15 cellular contexts compared by ENCODE assay signal in the genomic region with DNA sequence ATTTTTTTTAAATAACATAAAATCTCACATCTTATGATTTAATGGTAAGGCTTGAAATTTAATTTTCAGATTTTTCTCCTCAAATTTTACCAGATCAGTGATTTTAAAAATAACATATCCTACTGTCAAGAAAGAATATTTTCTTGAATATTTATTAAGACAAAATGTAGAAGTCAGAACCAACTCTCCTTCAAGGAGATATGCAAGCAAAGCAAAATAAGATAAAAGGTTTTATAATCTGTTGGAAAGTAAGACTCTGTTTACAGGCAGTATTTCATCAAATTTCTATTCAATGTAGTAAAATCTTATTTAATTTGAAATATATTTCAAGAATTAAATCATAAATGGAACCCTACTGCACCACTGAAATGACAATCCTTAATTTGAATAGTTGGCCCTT. TPM values are rescaled to one million over a fixed set of nuclear protein-coding genes. Genes with fewer than 3 reads are reported as not detected.
DNase-seq lines count a peak whose midpoint lies in the region; ATAC-seq and TF ChIP-seq lines count a peak whose summit lies in the region.
"Had no signal": no experiment of that assay in that cellular context is flagged by ENCODE, and none has a peak within 500 bp of the region (broad histone marks: within the 10 kb centered on the region; RNA-seq: fewer than 3 reads in every experiment).

No MANE protein-coding gene starts in this region.

- peaks cover 30% of the 10 kb centered on the region for H3K4me1 ChIP-seq in ACC112 (ENCODE audit: control insufficient read depth, insufficient read depth, low read length, unreplicated experiment)
- H3K4me1 ChIP-seq in Loucy (ENCODE audit: insufficient read depth, low read length, poor library complexity, severe bottlenecking), result peaks cover 77% of the 10 kb centered on the region
- peaks cover 24% of the 10 kb centered on the region for H3K4me1 ChIP-seq in neural progenitor cell

- no peaks in the 10 kb centered on the region for H3K9me3 ChIP-seq in Loucy (ENCODE audit: insufficient read depth, low read depth, low read length)
- H3K9me3 ChIP-seq in neural progenitor cell (ENCODE audit: low read depth), result no peaks in the 10 kb centered on the region

- no peaks in the 10 kb centered on the region for H3K36me3 ChIP-seq in ACC112 (ENCODE audit: insufficient read depth, low read length)
- H3K36me3 ChIP-seq in Loucy (ENCODE audit: insufficient read depth, low read length), result no peaks in the 10 kb centered on the region
- no peaks in the 10 kb centered on the region for H3K36me3 ChIP-seq in neural progenitor cell

- H3K4me2 ChIP-seq in Loucy (ENCODE audit: low read depth, low read length, poor library complexity, severe bottlenecking) (peak overlapping the region; percentile 93), neural progenitor cell (no peak overlapping the region)
- H3K4me2 ChIP-seq: GM23338 had no signal

- H3K9ac ChIP-seq in Loucy (ENCODE audit: low read depth, low read length, poor library complexity, severe bottlenecking) (no peak overlapping the region), neural progenitor cell (no peak overlapping the region)

- no peak overlapping the region for H2AFZ ChIP-seq in ACC112 (ENCODE audit: low read length, unreplicated experiment)
- no peak overlapping the region for H2AFZ ChIP-seq in Loucy (ENCODE audit: low read length)
- no peak overlapping the region for H2AFZ ChIP-seq in neural progenitor cell (replicated peaks)
- H2AFZ ChIP-seq: GM23338 had no signal

- H3K79me2 ChIP-seq in ACC112 (ENCODE audit: control insufficient read depth, insufficient read depth, low read length, unreplicated experiment) (peaks cover 81% of the 10 kb centered on the region), Loucy (ENCODE audit: insufficient read depth, low read length) (peaks cover 96% of the 10 kb centered on the region), neural progenitor cell (ENCODE audit: low read depth) (peaks cover 98% of the 10 kb centered on the region)

- H3K27ac Mint-ChIP-seq in chondrocyte (ENCODE audit: unreplicated experiment), result peak overlapping the region; percentile 85
- no peak overlapping the region for H3K27ac Mint-ChIP-seq in neural progenitor cell
- H3K27ac Mint-ChIP-seq: GM23338 had no signal

- H3K9me3 Mint-ChIP-seq in chondrocyte (ENCODE audit: low read depth) (no peaks in the 10 kb centered on the region), neural progenitor cell (no peaks in the 10 kb centered on the region)
- H3K9me3 Mint-ChIP-seq in activated T-cell treated with anti-CD3 and anti-CD28 coated beads, Interleukin-2, amount 50 U/mL, for 4 hours, result peaks cover 5% of the 10 kb centered on the region
- H3K9me3 Mint-ChIP-seq: GM23338 had no signal

- no peak for ATAC-seq in GM18519 (IDR thresholded peaks at IDR 0.05; ENCODE audit: low FRiP score, unreplicated experiment)
- ATAC-seq in activated T-cell treated with anti-CD3 and anti-CD28 coated beads, Interleukin-2, amount 50 U/mL, for 4 hours, result no peak
- ATAC-seq in GM21576 (IDR thresholded peaks at IDR 0.05; ENCODE audit: unreplicated experiment), result no peak
- ATAC-seq: GM23338 had no signal

- H3K36me3 Mint-ChIP-seq in chondrocyte (ENCODE audit: low read depth) (no peaks in the 10 kb centered on the region), neural progenitor cell (peaks cover 15% of the 10 kb centered on the region)
- H3K36me3 Mint-ChIP-seq in activated T-cell treated with anti-CD3 and anti-CD28 coated beads, Interleukin-2, amount 50 U/mL, for 4 hours (ENCODE audit: insufficient read depth), result peaks cover 11% of the 10 kb centered on the region

- H3K27ac ChIP-seq in ACC112 (ENCODE audit: low read depth, low read length) (peak overlapping the region; percentile 60; the same call in 1 of the 2 replicates), neural progenitor cell (peak overlapping the region; percentile 55)

- H3K4me3 Mint-ChIP-seq in chondrocyte (ENCODE audit: unreplicated experiment) (no peak overlapping the region), neural progenitor cell (no peak overlapping the region)
- no peak overlapping the region for H3K4me3 Mint-ChIP-seq in activated T-cell treated with anti-CD3 and anti-CD28 coated beads, Interleukin-2, amount 50 U/mL, for 4 hours
- H3K4me3 Mint-ChIP-seq: GM23338 had no signal

- H3K4me1 Mint-ChIP-seq in chondrocyte (ENCODE audit: low read depth) (peaks cover 62% of the 10 kb centered on the region), neural progenitor cell (peaks cover 16% of the 10 kb centered on the region)
- H3K4me1 Mint-ChIP-seq in activated T-cell treated with anti-CD3 and anti-CD28 coated beads, Interleukin-2, amount 50 U/mL, for 4 hours (ENCODE audit: low read depth), result peaks cover 56% of the 10 kb centered on the region

- H3K27me3 Mint-ChIP-seq in chondrocyte (ENCODE audit: low read depth) (no peaks in the 10 kb centered on the region), neural progenitor cell (ENCODE audit: insufficient read depth, low read depth) (no peaks in the 10 kb centered on the region)
- H3K27me3 Mint-ChIP-seq in activated T-cell treated with anti-CD3 and anti-CD28 coated beads, Interleukin-2, amount 50 U/mL, for 4 hours (ENCODE audit: low read depth), result no peaks in the 10 kb centered on the region

- H3F3A ChIP-seq in Loucy (ENCODE audit: low read depth), result peaks cover 4% of the 10 kb centered on the region; the same call in 1 of the 2 replicates
- peaks cover 7% of the 10 kb centered on the region for H3F3A ChIP-seq in neural progenitor cell (ENCODE audit: low read depth)

- H4K20me1 ChIP-seq in Loucy (ENCODE audit: insufficient read depth, low read length, poor library complexity, severe bottlenecking) (peaks cover 78% of the 10 kb centered on the region), neural progenitor cell (ENCODE audit: low read depth) (peaks cover 71% of the 10 kb centered on the region)

- no peaks in the 10 kb centered on the region for H3K9me2 ChIP-seq in Loucy (replicated peaks; ENCODE audit: low read depth, low read length)

- no peak overlapping the region for H3K4me3 ChIP-seq in ACC112 (ENCODE audit: low read depth, low read length)
- H3K4me3 ChIP-seq in Loucy (ENCODE audit: low read length, poor library complexity, severe bottlenecking), result peak overlapping the region; percentile 59
- no peak overlapping the region for H3K4me3 ChIP-seq in neural progenitor cell
- H3K4me3 ChIP-seq: GM23338 had no signal

- no peaks in the 10 kb centered on the region for H3K27me3 ChIP-seq in ACC112 (ENCODE audit: insufficient read depth, low read length)
- H3K27me3 ChIP-seq in Loucy (ENCODE audit: insufficient read depth, low read length, poor library complexity, severe bottlenecking), result no peaks in the 10 kb centered on the region
- H3K27me3 ChIP-seq in neural progenitor cell, result no peaks in the 10 kb centered on the region

- no peak for DNase-seq in chondrocyte (ENCODE audit: low spot score)
- no peak for DNase-seq in neural progenitor cell (ENCODE audit: low spot score)
- no peak for DNase-seq in activated T-cell treated with anti-CD3 and anti-CD28 coated beads, Interleukin-2, amount 50 U/mL, for 4 hours
- DNase-seq: COR-L47, DMS153, MM.1S, NCI-H1105 treated with DMSO at 0.1 percent for 48 hours, NCI-H187, NCI-H526 treated with DMSO at 0.1 percent for 48 hours, SIG-M5 had no signal

- TF ChIP-seq CTCF in Loucy (conservative IDR thresholded peaks at IDR 0.05; ENCODE audit: low read length) (no peak), chondrocyte (IDR thresholded peaks at IDR 0.05) (no peak), neural progenitor cell (IDR thresholded peaks at IDR 0.05) (no peak)

RNA-seq across cellular contexts. Expression of a gene that starts 7.3 kb away (rescaled TPM):
- total RNA-seq in chondrocyte, result 60.3 to 74.5 TPM (median 60.4 TPM) in 3 replicates
- 63.7 and 105 TPM in 2 replicates for total RNA-seq in neural progenitor cell (ENCODE audit: low replicate concordance)
- 10 to 100 TPM; 29.2 to 34.7 (median 31.2) TPM for total RNA-seq in activated T-cell treated with anti-CD3 and anti-CD28 coated beads, Interleukin-2, amount 50 U/mL, for 4 hours
